Comparison of ENCODE assay signal across 8 cellular contexts in genomic region chr1:207910678-207911354, GRCh38. TPM values are rescaled to one million over a fixed set of nuclear protein-coding genes. Genes with fewer than 3 reads are reported as not detected.
A peak's percentile ranks its signal among the peaks of the same experiment; 100 is the strongest.
DNase-seq lines count a peak whose midpoint lies in the region; ATAC-seq and TF ChIP-seq lines count a peak whose summit lies in the region.

Gene CD34, minus strand, starts transcription at chr1:207911125. Its CDS starts 45 bp downstream, at chr1:207911080.

- in situ Hi-C loops in astrocyte of the spinal cord (cut with HindIII; ENCODE audit: low sequenced_read_pairs): no loop called here

- DNase-seq in breast epithelium (ENCODE audit: low spot score in 2 of 2): no peak
- no peak for DNase-seq in MCF 10A (ENCODE audit: unreplicated experiment)
- no peak for DNase-seq in astrocyte of the spinal cord (ENCODE audit: low read depth, low spot score)
- DNase-seq in iPS-NIHi7 (ENCODE audit: extremely low spot score): peak; percentile 55
- peak; percentile 7 to 26 for DNase-seq in stimulated activated CD4-positive, alpha-beta T cell treated with anti-CD3 and anti-CD28 coated beads, Interleukin-2, amount 100 ng/mL, for 48 hours
- DNase-seq in kidney tubule cell (ENCODE audit: low spot score): no peak
- DNase-seq in NCI-H1436 treated with DMSO at 0.1 percent for 48 hours (lab: John Stamatoyannopoulos, UW): no peak

- H3K36me3 ChIP-seq in breast epithelium: no peaks in the 10 kb centered on the region

- H3K4me3 ChIP-seq in breast epithelium: peak within 1 kb of the TSS; percentile 53 to 83 (median 80)
- H3K4me3 ChIP-seq in astrocyte of the spinal cord (ENCODE audit: low read depth, low read length): peak within 1 kb of the TSS; percentile 17

- POLR2A ChIA-PET in MCF 10A (lab: Yijun Ruan, JAX): interaction anchor here (1.2 kb wide), 1 partner anchor 34 kb away, joined by 3 read pairs; no protein-coding TSS in a partner anchor

- no TSS peak for BruUV-seq in MCF 10A (replicated peaks; lab: Mats Ljungman, UMichigan)

- TF ChIP-seq POLR2A in breast epithelium (IDR thresholded peaks at IDR 0.05): no peak

- H3K27me3 ChIP-seq in breast epithelium: peaks cover 3 to 5% of the 10 kb centered on the region in 2 donors

- H3K27me3 Mint-ChIP-seq in MCF 10A (ENCODE audit: insufficient read depth, unreplicated experiment): peaks cover 25% of the 10 kb centered on the region

- no peaks in the 10 kb centered on the region for H3K9me3 ChIP-seq in breast epithelium

- no peaks in the 10 kb centered on the region for H3K9me3 Mint-ChIP-seq in MCF 10A (ENCODE audit: unreplicated experiment)

- peaks cover 6% of the 10 kb centered on the region for H3K4me1 Mint-ChIP-seq in MCF 10A (ENCODE audit: insufficient read depth, unreplicated experiment)

- peaks cover 0 to 11% of the 10 kb centered on the region in 2 donors for H3K4me1 ChIP-seq in breast epithelium

- no peak within 1 kb of the TSS for H3K4me3 Mint-ChIP-seq in MCF 10A (ENCODE audit: unreplicated experiment)

- no peak within 1 kb of the TSS for H3K27ac Mint-ChIP-seq in MCF 10A (ENCODE audit: low read depth, unreplicated experiment)

- no peak for ATAC-seq in HG02840 (IDR thresholded peaks at IDR 0.05; ENCODE audit: low FRiP score, unreplicated experiment)

- H3K27ac ChIP-seq in breast epithelium: peak within 1 kb of the TSS; percentile 56 to 92

- CTCF ChIA-PET in MCF 10A (lab: Yijun Ruan, JAX): interaction anchor here (0.6 to 6.9 kb wide), 5 partner anchors 16 to 335 kb away, joined by 3 to 39 read pairs (median 3); no protein-coding TSS in a partner anchor

- intact Hi-C loops in breast epithelium (cut with DNase I; ENCODE audit: low total_unique reads) (no loop called here), MCF 10A (cut with micrococcal nuclease) (no loop called here)

- TF ChIP-seq CTCF in breast epithelium (IDR thresholded peaks at IDR 0.05) (no peak), MCF 10A (IDR thresholded peaks at IDR 0.05; ENCODE audit: unreplicated experiment) (no peak), astrocyte of the spinal cord (IDR thresholded peaks at IDR 0.05; ENCODE audit: low read depth, low read length) (no peak)

- H3K36me3 Mint-ChIP-seq in MCF 10A (ENCODE audit: insufficient read depth, unreplicated experiment): no peaks in the 10 kb centered on the region

RNA-seq across cellular contexts. Expression of gene CD34, which starts in this region (rescaled TPM):
- total RNA-seq in breast epithelium: 10 to 100 TPM; 15.7 to 80.6 (median 22.2) TPM
- total RNA-seq in MCF 10A (2022): 0.52 TPM in 1 of 2 replicates, not detected in the other

Comparison
In these comparisons a context has a peak if more than half of its experiments do, and no peak if none do; other contexts are left out.
1. RNA of gene CD34 (total RNA-seq): 15.7 to 80.6 TPM in breast epithelium; 0.52 TPM in MCF 10A; every median in the first group is over 10 times any median in the second.
2. DNase-seq: peak in iPS-NIHi7 (single experiment) and stimulated activated CD4-positive, alpha-beta T cell treated with anti-CD3 and anti-CD28 coated beads, Interleukin-2, amount 100 ng/mL, for 48 hours (2 of 2); none in breast epithelium (0 of 2), MCF 10A (single experiment), astrocyte of the spinal cord (single experiment), kidney tubule cell (single experiment) and NCI-H1436 treated with DMSO at 0.1 percent for 48 hours (single experiment).